ENCODE assay signal across 1 cellular context in the genomic region with DNA sequence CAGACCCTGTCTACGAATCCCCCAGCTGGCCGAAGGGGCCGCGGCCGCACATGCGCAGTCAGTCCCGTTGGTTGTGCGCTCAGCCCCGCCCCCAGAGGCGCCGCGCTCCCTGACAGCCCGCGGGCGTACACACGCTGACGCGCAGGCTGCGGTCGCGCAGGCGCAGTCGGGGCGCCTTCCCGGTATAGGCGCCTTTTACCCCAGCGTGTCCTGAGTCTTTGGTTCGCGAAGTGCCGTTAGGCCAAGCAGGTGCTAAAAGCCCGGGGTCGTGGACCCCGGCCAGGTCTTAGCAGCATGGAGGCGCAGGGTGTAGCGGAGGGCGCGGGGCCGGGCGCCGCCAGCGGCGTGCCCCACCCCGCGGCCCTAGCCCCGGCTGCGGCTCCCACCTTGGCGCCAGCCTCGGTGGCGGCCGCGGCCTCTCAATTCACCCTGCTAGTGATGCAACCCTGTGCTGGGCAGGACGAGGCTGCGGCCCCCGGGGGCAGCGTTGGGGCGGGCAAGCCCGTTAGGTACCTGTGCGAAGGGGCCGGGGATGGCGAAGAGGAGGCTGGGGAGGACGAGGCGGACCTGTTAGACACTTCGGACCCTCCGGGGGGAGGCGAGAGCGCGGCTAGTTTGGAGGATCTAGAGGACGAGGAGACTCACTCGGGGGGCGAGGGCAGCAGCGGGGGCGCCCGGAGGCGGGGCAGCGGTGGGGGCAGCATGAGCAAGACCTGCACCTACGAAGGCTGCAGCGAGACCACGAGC.
TF ChIP-seq lines count a peak whose summit lies in the region.

A gene with protein sequence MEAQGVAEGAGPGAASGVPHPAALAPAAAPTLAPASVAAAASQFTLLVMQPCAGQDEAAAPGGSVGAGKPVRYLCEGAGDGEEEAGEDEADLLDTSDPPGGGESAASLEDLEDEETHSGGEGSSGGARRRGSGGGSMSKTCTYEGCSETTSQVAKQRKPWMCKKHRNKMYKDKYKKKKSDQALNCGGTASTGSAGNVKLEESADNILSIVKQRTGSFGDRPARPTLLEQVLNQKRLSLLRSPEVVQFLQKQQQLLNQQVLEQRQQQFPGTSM (plus strand): TSS at position 159 of the 747 bp plus-strand sequence. CDS start 136 bp downstream, at position 295.

TF ChIP-seq in IMR-90, 13 proteins besides CTCF, POLR2A, EP300 and RAD21:
- TF ChIP-seq SMC3 (IDR thresholded peaks at IDR 0.05; ENCODE audit: low read depth, low read length), result no peak
- no peak for TF ChIP-seq RFX5 (IDR thresholded peaks at IDR 0.05; ENCODE audit: low read depth, low read length)
- peak; percentile 71 for TF ChIP-seq CEBPB (IDR thresholded peaks at IDR 0.05; ENCODE audit: low read depth, low read length)
- peak; percentile 51; the same call in 1 of the 2 replicates for TF ChIP-seq MXI1 (IDR thresholded peaks at IDR 0.05; ENCODE audit: borderline replicate concordance, low read depth, low read length)
- TF ChIP-seq MAFK (IDR thresholded peaks at IDR 0.05; ENCODE audit: low read depth, low read length), result no peak
- peak; percentile 75; the same call in 1 of the 2 replicates for TF ChIP-seq MAZ (IDR thresholded peaks at IDR 0.05; ENCODE audit: borderline replicate concordance, low read depth, low read length)
- TF ChIP-seq FOS (IDR thresholded peaks at IDR 0.05; ENCODE audit: low read depth, low read length), result no peak
TF ChIP-seq in IMR-90: peak in this region for 3.
